1 cellular context compared by ENCODE assay signal in genomic region chr1:92484472-92485373, GRCh38.
A peak's percentile ranks its signal among the peaks of the same experiment; 100 is the strongest.
TF ChIP-seq lines count a peak whose summit lies in the region.

No MANE protein-coding gene starts in this region.

TF ChIP-seq in HepG2, 621 proteins besides CTCF, POLR2A, EP300 and RAD21 (continued from another document and continues in another):
- TF ChIP-seq SNAPC5 (CRISPR knock-in tag; IDR thresholded peaks at IDR 0.05; ENCODE audit: borderline replicate concordance): no peak
- TF ChIP-seq TFE3 (CRISPR knock-in tag; IDR thresholded peaks at IDR 0.05): no peak
- TF ChIP-seq ZNF512B (CRISPR knock-in tag; IDR thresholded peaks at IDR 0.05; ENCODE audit: borderline replicate concordance): no peak
- TF ChIP-seq CHD2 (IDR thresholded peaks at IDR 0.05; ENCODE audit: low read depth, low read length): 0 out of 2 replicates have a peak, but pooled peaks have one; percentile 44
- TF ChIP-seq FOSL1 (CRISPR knock-in tag; IDR thresholded peaks at IDR 0.05; ENCODE audit: borderline replicate concordance): no peak
- TF ChIP-seq PHF5A (CRISPR knock-in tag; IDR thresholded peaks at IDR 0.05; ENCODE audit: low read depth, unreplicated experiment): peak; percentile 52
- no peak for TF ChIP-seq ZNF367 (CRISPR knock-in tag; IDR thresholded peaks at IDR 0.05; ENCODE audit: borderline replicate concordance)
- TF ChIP-seq THAP9 (CRISPR knock-in tag; IDR thresholded peaks at IDR 0.05; ENCODE audit: borderline replicate concordance): no peak
- TF ChIP-seq ZNF276 (CRISPR knock-in tag; IDR thresholded peaks at IDR 0.05; ENCODE audit: low read depth): 0 out of 2 replicates have a peak, but pooled peaks have one; percentile 61
- no peak for TF ChIP-seq RFXAP (CRISPR knock-in tag; IDR thresholded peaks at IDR 0.05; ENCODE audit: borderline replicate concordance)
- no peak for TF ChIP-seq ZNF724P (CRISPR knock-in tag; IDR thresholded peaks at IDR 0.05; ENCODE audit: borderline replicate concordance)
- no peak for TF ChIP-seq JUN (CRISPR knock-in tag; IDR thresholded peaks at IDR 0.05)
- no peak for TF ChIP-seq BATF2 (CRISPR knock-in tag; IDR thresholded peaks at IDR 0.05)
- peak; percentile 40; the same call in 1 of the 2 replicates for TF ChIP-seq ZFX (CRISPR knock-in tag; IDR thresholded peaks at IDR 0.05; ENCODE audit: low read depth)
- TF ChIP-seq TGIF2 (CRISPR knock-in tag; IDR thresholded peaks at IDR 0.05): no peak
- no peak for TF ChIP-seq KLF13 (CRISPR knock-in tag; IDR thresholded peaks at IDR 0.05)
- no peak for TF ChIP-seq HIC2 (CRISPR knock-in tag; IDR thresholded peaks at IDR 0.05; ENCODE audit: low read depth)
- no peak for TF ChIP-seq SETDB1 (CRISPR knock-in tag; IDR thresholded peaks at IDR 0.05; ENCODE audit: borderline replicate concordance)
- TF ChIP-seq RBAK (CRISPR knock-in tag; IDR thresholded peaks at IDR 0.05): no peak
- TF ChIP-seq ZFP62 (CRISPR knock-in tag; IDR thresholded peaks at IDR 0.05): no peak
- TF ChIP-seq SCMH1 (CRISPR knock-in tag; IDR thresholded peaks at IDR 0.05; ENCODE audit: borderline replicate concordance): no peak
- no peak for TF ChIP-seq HMG20A (CRISPR knock-in tag; IDR thresholded peaks at IDR 0.05; ENCODE audit: borderline replicate concordance)
- peak; percentile 77; the same call in 1 of the 2 replicates for TF ChIP-seq ZFP91 (CRISPR knock-in tag; IDR thresholded peaks at IDR 0.05; ENCODE audit: borderline replicate concordance)
- TF ChIP-seq HES4 (CRISPR knock-in tag; IDR thresholded peaks at IDR 0.05; ENCODE audit: borderline replicate concordance): no peak
- TF ChIP-seq SAP130 (CRISPR knock-in tag; IDR thresholded peaks at IDR 0.05; ENCODE audit: low read depth): peak; percentile 60
- TF ChIP-seq ATF7-NPFF (CRISPR knock-in tag; IDR thresholded peaks at IDR 0.05; ENCODE audit: low read depth): no peak
- TF ChIP-seq DMTF1 (CRISPR knock-in tag; IDR thresholded peaks at IDR 0.05): no peak
- TF ChIP-seq HDAC2 (CRISPR knock-in tag; IDR thresholded peaks at IDR 0.05): 0 out of 2 replicates have a peak, but pooled peaks have one; percentile 13
- no peak for TF ChIP-seq ZNF503 (CRISPR knock-in tag; IDR thresholded peaks at IDR 0.05)
- TF ChIP-seq ZBTB44 (CRISPR knock-in tag; IDR thresholded peaks at IDR 0.05): no peak
- no peak for TF ChIP-seq ZNF704 (CRISPR knock-in tag; IDR thresholded peaks at IDR 0.05; ENCODE audit: borderline replicate concordance)
- no peak for TF ChIP-seq BHLHE40 (IDR thresholded peaks at IDR 0.05; ENCODE audit: low read length)
- TF ChIP-seq MXI1 (IDR thresholded peaks at IDR 0.05; ENCODE audit: borderline replicate concordance, low read depth, low read length): 0 out of 3 replicates have a peak, but pooled peaks have one; percentile 7
- no peak for TF ChIP-seq ZNF883 (CRISPR knock-in tag; IDR thresholded peaks at IDR 0.05; ENCODE audit: not compliant biosample characterization)
- TF ChIP-seq ASH2L (IDR thresholded peaks at IDR 0.05; ENCODE audit: insufficient read length, low read depth, low read length): peak; percentile 38
- no peak for TF ChIP-seq ZSCAN9 (CRISPR knock-in tag; IDR thresholded peaks at IDR 0.05; ENCODE audit: borderline replicate concordance)
- 0 out of 2 replicates have a peak, but pooled peaks have one; percentile 35 for TF ChIP-seq BRCA1 (CRISPR knock-in tag; IDR thresholded peaks at IDR 0.05)
